1 cellular context compared by ENCODE assay signal in the genomic region with DNA sequence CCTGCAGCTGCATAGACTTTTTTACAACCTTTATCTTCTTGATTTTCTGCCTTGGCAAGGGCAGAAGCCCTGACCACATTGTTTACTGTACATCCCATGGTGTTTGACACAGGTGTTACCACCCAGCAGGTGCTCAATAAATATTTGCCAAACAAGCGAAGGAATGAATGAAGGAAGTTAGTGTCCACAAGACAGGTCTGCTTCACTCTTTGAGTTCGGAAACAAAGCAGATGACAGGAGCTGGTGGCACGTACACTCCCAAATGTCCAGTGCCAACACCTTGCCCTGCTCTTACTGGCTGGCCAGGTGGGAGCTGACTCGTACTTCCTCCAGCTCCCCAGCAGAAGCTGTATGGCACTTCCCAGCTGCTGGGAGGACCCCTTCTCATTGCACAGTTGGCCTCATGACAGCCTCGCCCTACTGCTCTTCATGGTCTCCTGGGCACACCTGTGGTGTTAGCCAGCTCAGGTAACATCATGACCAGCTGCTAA.
TF ChIP-seq lines count a peak whose summit lies in the region.

No MANE protein-coding gene starts in this region.

TF ChIP-seq in H1, 55 proteins besides CTCF, POLR2A, EP300 and RAD21:
- no peak for TF ChIP-seq EGR1 (IDR thresholded peaks at IDR 0.05; ENCODE audit: borderline replicate concordance, low read depth, low read length)
- TF ChIP-seq CHD1 (IDR thresholded peaks at IDR 0.05; ENCODE audit: low read depth, low read length): no peak
- TF ChIP-seq HDAC2 (IDR thresholded peaks at IDR 0.05; ENCODE audit: borderline replicate concordance in 1 of 2, low read depth in 2 of 2, low read length in 2 of 2): no peak
- TF ChIP-seq SP2 (IDR thresholded peaks at IDR 0.05; ENCODE audit: low read length): no peak
- no peak for TF ChIP-seq CREB1 (IDR thresholded peaks at IDR 0.05)
- no peak for TF ChIP-seq KDM1A (IDR thresholded peaks at IDR 0.05; ENCODE audit: borderline replicate concordance, low read length)
- TF ChIP-seq, protein P1, sequence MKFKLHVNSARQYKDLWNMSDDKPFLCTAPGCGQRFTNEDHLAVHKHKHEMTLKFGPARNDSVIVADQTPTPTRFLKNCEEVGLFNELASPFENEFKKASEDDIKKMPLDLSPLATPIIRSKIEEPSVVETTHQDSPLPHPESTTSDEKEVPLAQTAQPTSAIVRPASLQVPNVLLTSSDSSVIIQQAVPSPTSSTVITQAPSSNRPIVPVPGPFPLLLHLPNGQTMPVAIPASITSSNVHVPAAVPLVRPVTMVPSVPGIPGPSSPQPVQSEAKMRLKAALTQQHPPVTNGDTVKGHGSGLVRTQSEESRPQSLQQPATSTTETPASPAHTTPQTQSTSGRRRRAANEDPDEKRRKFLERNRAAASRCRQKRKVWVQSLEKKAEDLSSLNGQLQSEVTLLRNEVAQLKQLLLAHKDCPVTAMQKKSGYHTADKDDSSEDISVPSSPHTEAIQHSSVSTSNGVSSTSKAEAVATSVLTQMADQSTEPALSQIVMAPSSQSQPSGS (IDR thresholded peaks at IDR 0.05; ENCODE audit: low read length): no peak
- no peak for TF ChIP-seq CTBP2 (IDR thresholded peaks at IDR 0.05; ENCODE audit: borderline replicate concordance, insufficient read depth, insufficient read length, low read length)
